1 cellular context compared by ENCODE assay signal in the genomic region with DNA sequence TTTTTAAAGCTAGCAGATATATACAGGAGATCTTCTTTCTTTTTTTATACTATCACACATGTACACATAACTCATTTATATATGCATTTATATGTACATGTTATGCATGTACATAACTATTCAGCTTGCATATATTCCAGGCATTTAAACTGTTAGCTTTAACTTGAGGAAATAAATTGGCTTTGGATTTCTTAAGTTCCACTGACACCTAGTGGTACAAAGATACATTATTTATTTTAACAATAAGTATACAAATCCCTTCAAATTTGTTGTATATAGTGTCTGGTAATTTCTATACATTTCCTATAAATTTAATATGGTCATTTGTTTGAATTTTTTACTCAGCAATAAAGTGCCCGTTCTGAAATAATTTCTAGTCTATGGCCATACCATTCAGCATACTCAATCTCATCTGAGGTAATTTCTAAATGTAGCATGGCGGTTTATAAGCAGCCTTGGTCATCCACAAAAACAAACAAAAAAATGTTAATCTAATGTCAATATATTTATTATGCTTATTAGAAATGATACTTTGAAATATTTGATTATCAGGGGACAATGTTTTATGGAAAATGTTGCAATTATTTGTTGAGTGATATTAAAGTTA.
TF ChIP-seq lines count a peak whose summit lies in the region.

No MANE protein-coding gene starts in this region.

TF ChIP-seq in HepG2, 621 proteins besides CTCF, POLR2A, EP300 and RAD21 (continues in another document):
- TF ChIP-seq SMC3 (IDR thresholded peaks at IDR 0.05; ENCODE audit: low read length) (peak; percentile 54; the same call in 1 of the 2 replicates), ZNF256 (CRISPR knock-in tag; conservative IDR thresholded peaks at IDR 0.05) (no peak), KDM5B (CRISPR knock-in tag; IDR thresholded peaks at IDR 0.05; ENCODE audit: borderline replicate concordance) (no peak), PHF8 (CRISPR knock-in tag; IDR thresholded peaks at IDR 0.05) (no peak), RELA (CRISPR knock-in tag; IDR thresholded peaks at IDR 0.05) (no peak), KLF15 (CRISPR knock-in tag; IDR thresholded peaks at IDR 0.05; ENCODE audit: borderline replicate concordance) (no peak), DNMT1 (CRISPR knock-in tag; IDR thresholded peaks at IDR 0.05) (no peak), STAG1 (CRISPR knock-in tag; IDR thresholded peaks at IDR 0.05) (peak; percentile 79), SRSF4 (IDR thresholded peaks at IDR 0.05; ENCODE audit: low read depth, low read length, poor library complexity, severe bottlenecking) (no peak), RXRA (CRISPR knock-in tag; IDR thresholded peaks at IDR 0.05) (no peak), ZNF709 (CRISPR knock-in tag; IDR thresholded peaks at IDR 0.05) (no peak), HNRNPLL (IDR thresholded peaks at IDR 0.05; ENCODE audit: low read depth, low read length, poor library complexity, severe bottlenecking) (no peak), NR2F2 (IDR thresholded peaks at IDR 0.05; ENCODE audit: borderline replicate concordance, low read depth) (no peak), KDM5A (IDR thresholded peaks at IDR 0.05; ENCODE audit: borderline replicate concordance, low read length) (0 out of 2 replicates have a peak, but pooled peaks have one; percentile 40), ZFP1 (CRISPR knock-in tag; IDR thresholded peaks at IDR 0.05) (no peak), NFYB (CRISPR knock-in tag; IDR thresholded peaks at IDR 0.05) (no peak)
- TF ChIP-seq, protein P1, sequence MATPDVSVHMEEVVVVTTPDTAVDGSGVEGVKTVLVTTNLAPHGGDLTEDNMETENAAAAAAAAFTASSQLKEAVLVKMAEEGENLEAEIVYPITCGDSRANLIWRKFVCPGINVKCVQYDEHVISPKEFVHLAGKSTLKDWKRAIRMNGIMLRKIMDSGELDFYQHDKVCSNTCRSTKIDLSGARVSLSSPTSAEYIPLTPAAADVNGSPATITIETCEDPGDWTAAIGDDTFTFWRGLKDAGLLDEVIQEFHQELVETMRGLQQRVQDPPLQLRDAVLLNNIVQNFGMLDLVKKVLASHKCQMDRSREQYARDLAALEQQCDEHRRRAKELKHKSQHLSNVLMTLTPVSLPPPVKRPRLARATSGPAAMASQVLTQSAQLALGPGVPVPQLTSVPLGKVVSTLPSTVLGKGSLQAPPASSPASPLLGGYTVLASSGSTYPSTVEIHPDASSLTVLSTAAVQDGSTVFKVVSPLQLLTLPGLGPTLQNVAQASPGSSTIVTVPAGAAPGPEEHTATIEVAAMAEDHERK (CRISPR knock-in tag; IDR thresholded peaks at IDR 0.05; ENCODE audit: low read depth), result no peak
- TF ChIP-seq, protein P2, sequence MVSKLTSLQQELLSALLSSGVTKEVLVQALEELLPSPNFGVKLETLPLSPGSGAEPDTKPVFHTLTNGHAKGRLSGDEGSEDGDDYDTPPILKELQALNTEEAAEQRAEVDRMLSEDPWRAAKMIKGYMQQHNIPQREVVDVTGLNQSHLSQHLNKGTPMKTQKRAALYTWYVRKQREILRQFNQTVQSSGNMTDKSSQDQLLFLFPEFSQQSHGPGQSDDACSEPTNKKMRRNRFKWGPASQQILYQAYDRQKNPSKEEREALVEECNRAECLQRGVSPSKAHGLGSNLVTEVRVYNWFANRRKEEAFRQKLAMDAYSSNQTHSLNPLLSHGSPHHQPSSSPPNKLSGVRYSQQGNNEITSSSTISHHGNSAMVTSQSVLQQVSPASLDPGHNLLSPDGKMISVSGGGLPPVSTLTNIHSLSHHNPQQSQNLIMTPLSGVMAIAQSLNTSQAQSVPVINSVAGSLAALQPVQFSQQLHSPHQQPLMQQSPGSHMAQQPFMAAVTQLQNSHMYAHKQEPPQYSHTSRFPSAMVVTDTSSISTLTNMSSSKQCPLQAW (CRISPR knock-in tag; IDR thresholded peaks at IDR 0.05), result no peak
- TF ChIP-seq, protein P3, sequence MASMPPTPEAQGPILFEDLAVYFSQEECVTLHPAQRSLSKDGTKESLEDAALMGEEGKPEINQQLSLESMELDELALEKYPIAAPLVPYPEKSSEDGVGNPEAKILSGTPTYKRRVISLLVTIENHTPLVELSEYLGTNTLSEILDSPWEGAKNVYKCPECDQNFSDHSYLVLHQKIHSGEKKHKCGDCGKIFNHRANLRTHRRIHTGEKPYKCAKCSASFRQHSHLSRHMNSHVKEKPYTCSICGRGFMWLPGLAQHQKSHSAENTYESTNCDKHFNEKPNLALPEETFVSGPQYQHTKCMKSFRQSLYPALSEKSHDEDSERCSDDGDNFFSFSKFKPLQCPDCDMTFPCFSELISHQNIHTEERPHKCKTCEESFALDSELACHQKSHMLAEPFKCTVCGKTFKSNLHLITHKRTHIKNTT (CRISPR knock-in tag; IDR thresholded peaks at IDR 0.05), result no peak
- TF ChIP-seq, protein P4, sequence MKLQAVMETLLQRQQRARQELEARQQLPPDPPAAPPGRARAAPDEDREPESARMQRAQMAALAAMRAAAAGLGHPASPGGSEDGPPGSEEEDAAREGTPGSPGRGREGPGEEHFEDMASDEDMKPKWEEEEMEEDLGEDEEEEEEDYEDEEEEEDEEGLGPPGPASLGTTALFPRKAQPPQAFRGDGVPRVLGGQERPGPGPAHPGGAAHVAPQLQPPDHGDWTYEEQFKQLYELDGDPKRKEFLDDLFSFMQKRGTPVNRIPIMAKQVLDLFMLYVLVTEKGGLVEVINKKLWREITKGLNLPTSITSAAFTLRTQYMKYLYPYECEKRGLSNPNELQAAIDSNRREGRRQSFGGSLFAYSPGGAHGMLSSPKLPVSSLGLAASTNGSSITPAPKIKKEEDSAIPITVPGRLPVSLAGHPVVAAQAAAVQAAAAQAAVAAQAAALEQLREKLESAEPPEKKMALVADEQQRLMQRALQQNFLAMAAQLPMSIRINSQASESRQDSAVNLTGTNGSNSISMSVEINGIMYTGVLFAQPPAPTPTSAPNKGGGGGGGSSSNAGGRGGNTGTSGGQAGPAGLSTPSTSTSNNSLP (IDR thresholded peaks at IDR 0.05; ENCODE audit: low read depth, low read length), result peak; percentile 39; the same call in 1 of the 2 replicates
- TF ChIP-seq, protein P5, sequence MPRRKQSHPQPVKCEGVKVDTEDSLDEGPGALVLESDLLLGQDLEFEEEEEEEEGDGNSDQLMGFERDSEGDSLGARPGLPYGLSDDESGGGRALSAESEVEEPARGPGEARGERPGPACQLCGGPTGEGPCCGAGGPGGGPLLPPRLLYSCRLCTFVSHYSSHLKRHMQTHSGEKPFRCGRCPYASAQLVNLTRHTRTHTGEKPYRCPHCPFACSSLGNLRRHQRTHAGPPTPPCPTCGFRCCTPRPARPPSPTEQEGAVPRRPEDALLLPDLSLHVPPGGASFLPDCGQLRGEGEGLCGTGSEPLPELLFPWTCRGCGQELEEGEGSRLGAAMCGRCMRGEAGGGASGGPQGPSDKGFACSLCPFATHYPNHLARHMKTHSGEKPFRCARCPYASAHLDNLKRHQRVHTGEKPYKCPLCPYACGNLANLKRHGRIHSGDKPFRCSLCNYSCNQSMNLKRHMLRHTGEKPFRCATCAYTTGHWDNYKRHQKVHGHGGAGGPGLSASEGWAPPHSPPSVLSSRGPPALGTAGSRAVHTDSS (CRISPR knock-in tag; conservative IDR thresholded peaks at IDR 0.05), result no peak
- TF ChIP-seq, protein P6, sequence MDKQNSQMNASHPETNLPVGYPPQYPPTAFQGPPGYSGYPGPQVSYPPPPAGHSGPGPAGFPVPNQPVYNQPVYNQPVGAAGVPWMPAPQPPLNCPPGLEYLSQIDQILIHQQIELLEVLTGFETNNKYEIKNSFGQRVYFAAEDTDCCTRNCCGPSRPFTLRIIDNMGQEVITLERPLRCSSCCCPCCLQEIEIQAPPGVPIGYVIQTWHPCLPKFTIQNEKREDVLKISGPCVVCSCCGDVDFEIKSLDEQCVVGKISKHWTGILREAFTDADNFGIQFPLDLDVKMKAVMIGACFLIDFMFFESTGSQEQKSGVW (CRISPR knock-in tag; IDR thresholded peaks at IDR 0.05; ENCODE audit: borderline replicate concordance), result no peak
- TF ChIP-seq, protein P7, sequence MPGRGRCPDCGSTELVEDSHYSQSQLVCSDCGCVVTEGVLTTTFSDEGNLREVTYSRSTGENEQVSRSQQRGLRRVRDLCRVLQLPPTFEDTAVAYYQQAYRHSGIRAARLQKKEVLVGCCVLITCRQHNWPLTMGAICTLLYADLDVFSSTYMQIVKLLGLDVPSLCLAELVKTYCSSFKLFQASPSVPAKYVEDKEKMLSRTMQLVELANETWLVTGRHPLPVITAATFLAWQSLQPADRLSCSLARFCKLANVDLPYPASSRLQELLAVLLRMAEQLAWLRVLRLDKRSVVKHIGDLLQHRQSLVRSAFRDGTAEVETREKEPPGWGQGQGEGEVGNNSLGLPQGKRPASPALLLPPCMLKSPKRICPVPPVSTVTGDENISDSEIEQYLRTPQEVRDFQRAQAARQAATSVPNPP (CRISPR knock-in tag; IDR thresholded peaks at IDR 0.05), result no peak
- TF ChIP-seq, protein P8, sequence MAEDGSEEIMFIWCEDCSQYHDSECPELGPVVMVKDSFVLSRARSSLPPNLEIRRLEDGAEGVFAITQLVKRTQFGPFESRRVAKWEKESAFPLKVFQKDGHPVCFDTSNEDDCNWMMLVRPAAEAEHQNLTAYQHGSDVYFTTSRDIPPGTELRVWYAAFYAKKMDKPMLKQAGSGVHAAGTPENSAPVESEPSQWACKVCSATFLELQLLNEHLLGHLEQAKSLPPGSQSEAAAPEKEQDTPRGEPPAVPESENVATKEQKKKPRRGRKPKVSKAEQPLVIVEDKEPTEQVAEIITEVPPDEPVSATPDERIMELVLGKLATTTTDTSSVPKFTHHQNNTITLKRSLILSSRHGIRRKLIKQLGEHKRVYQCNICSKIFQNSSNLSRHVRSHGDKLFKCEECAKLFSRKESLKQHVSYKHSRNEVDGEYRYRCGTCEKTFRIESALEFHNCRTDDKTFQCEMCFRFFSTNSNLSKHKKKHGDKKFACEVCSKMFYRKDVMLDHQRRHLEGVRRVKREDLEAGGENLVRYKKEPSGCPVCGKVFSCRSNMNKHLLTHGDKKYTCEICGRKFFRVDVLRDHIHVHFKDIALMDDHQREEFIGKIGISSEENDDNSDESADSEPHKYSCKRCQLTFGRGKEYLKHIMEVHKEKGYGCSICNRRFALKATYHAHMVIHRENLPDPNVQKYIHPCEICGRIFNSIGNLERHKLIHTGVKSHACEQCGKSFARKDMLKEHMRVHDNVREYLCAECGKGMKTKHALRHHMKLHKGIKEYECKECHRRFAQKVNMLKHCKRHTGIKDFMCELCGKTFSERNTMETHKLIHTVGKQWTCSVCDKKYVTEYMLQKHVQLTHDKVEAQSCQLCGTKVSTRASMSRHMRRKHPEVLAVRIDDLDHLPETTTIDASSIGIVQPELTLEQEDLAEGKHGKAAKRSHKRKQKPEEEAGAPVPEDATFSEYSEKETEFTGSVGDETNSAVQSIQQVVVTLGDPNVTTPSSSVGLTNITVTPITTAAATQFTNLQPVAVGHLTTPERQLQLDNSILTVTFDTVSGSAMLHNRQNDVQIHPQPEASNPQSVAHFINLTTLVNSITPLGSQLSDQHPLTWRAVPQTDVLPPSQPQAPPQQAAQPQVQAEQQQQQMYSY (CRISPR knock-in tag; IDR thresholded peaks at IDR 0.05), result no peak
- TF ChIP-seq, protein P9, sequence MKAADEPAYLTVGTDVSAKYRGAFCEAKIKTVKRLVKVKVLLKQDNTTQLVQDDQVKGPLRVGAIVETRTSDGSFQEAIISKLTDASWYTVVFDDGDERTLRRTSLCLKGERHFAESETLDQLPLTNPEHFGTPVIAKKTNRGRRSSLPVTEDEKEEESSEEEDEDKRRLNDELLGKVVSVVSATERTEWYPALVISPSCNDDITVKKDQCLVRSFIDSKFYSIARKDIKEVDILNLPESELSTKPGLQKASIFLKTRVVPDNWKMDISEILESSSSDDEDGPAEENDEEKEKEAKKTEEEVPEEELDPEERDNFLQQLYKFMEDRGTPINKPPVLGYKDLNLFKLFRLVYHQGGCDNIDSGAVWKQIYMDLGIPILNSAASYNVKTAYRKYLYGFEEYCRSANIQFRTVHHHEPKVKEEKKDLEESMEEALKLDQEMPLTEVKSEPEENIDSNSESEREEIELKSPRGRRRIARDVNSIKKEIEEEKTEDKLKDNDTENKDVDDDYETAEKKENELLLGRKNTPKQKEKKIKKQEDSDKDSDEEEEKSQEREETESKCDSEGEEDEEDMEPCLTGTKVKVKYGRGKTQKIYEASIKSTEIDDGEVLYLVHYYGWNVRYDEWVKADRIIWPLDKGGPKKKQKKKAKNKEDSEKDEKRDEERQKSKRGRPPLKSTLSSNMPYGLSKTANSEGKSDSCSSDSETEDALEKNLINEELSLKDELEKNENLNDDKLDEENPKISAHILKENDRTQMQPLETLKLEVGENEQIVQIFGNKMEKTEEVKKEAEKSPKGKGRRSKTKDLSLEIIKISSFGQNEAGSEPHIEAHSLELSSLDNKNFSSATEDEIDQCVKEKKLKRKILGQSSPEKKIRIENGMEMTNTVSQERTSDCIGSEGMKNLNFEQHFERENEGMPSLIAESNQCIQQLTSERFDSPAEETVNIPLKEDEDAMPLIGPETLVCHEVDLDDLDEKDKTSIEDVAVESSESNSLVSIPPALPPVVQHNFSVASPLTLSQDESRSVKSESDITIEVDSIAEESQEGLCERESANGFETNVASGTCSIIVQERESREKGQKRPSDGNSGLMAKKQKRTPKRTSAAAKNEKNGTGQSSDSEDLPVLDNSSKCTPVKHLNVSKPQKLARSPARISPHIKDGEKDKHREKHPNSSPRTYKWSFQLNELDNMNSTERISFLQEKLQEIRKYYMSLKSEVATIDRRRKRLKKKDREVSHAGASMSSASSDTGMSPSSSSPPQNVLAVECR (CRISPR knock-in tag; IDR thresholded peaks at IDR 0.05; ENCODE audit: borderline replicate concordance), result no peak
- TF ChIP-seq, protein P10, sequence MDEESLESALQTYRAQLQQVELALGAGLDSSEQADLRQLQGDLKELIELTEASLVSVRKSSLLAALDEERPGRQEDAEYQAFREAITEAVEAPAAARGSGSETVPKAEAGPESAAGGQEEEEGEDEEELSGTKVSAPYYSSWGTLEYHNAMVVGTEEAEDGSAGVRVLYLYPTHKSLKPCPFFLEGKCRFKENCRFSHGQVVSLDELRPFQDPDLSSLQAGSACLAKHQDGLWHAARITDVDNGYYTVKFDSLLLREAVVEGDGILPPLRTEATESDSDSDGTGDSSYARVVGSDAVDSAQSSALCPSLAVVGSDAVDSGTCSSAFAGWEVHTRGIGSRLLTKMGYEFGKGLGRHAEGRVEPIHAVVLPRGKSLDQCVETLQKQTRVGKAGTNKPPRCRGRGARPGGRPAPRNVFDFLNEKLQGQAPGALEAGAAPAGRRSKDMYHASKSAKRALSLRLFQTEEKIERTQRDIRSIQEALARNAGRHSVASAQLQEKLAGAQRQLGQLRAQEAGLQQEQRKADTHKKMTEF (CRISPR knock-in tag; IDR thresholded peaks at IDR 0.05), result no peak
- TF ChIP-seq, protein P11, sequence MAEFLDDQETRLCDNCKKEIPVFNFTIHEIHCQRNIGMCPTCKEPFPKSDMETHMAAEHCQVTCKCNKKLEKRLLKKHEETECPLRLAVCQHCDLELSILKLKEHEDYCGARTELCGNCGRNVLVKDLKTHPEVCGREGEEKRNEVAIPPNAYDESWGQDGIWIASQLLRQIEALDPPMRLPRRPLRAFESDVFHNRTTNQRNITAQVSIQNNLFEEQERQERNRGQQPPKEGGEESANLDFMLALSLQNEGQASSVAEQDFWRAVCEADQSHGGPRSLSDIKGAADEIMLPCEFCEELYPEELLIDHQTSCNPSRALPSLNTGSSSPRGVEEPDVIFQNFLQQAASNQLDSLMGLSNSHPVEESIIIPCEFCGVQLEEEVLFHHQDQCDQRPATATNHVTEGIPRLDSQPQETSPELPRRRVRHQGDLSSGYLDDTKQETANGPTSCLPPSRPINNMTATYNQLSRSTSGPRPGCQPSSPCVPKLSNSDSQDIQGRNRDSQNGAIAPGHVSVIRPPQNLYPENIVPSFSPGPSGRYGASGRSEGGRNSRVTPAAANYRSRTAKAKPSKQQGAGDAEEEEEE (CRISPR knock-in tag; IDR thresholded peaks at IDR 0.05; ENCODE audit: borderline replicate concordance), result no peak
